ENCODE assay signal across 7 cellular contexts in genomic region chr12:57522019-57522886, GRCh38. TPM values are rescaled to one million over a fixed set of nuclear protein-coding genes. Genes with fewer than 3 reads are reported as not detected.
DNase-seq lines count a peak whose midpoint lies in the region; ATAC-seq lines count a peak whose summit lies in the region.

MBD6 (plus strand) TSS chr12:57522824; CDS start chr12:57524304, 1,480 bp downstream.

- DNase-seq in NCI-H2081 treated with DMSO at 0.1 percent for 48 hours (lab: John Stamatoyannopoulos, UW) (peak; percentile 28), T1000 (lab: John Stamatoyannopoulos, UW) (peak; percentile 90), astrocyte of the hippocampus (ENCODE audit: low read depth, low spot score) (peak; percentile 97), hypothalamus (lab: John Stamatoyannopoulos, UW) (peak; percentile 58 to 97 (median 88)), sciatic nerve (ENCODE audit: low spot score) (peak; percentile 97)

- intact Hi-C loops in sciatic nerve (cut with DNase I): no loop called here

- peak; percentile 46 for ATAC-seq in GM18511 (IDR thresholded peaks at IDR 0.05; ENCODE audit: unreplicated experiment)
- ATAC-seq in HG02973 (IDR thresholded peaks at IDR 0.05; ENCODE audit: unreplicated experiment): peak; percentile 36
- peak; percentile 62 for ATAC-seq in sciatic nerve

RNA-seq across cellular contexts. Expression of gene MBD6, which starts in this region (rescaled TPM):
- 76.2 TPM for total RNA-seq in sciatic nerve

Comparison
In these comparisons a context has a peak if more than half of its experiments do, and no peak if none do; other contexts are left out.
1. Peak in every context shown above with its lines: DNase-seq and ATAC-seq.
2. DNase-seq: peak in every context shown above with its lines; median percentile 97 in astrocyte of the hippocampus; 97 in sciatic nerve; 90 in T1000; 88 in hypothalamus; 28 in NCI-H2081 treated with DMSO at 0.1 percent for 48 hours.